In the genomic region with DNA sequence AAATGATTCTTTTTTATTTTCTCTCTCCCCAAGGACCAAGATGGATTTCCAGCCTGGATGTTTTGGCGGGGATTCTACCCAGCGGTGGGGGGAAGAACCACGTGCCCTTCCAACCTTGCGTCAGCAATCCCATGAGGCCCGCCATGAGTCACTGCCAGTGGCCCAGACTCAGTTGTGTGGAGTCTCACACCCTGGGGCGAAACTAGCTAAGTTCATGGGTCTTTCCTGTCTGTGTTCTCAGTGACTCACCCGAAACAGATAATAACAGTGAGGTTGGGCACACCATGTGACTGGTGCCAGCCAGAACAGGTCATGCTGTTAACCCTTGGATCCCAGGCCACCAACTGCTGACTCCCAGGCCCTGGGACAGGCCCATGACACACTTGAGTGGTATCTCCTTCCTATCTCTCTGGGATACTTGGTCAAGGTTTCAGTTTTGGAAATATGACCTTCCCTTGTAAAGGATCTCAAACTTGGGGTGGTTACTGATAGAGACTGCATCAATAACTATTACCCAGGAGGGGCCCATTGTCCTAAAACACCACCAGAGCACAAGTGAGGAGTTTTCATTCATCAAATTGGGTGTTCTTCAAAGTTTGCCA, we compare ENCODE assay signal across 1 cellular context.
TF ChIP-seq lines count a peak whose summit lies in the region.

No MANE protein-coding gene starts in this region.

TF ChIP-seq in GM12878, 131 proteins besides CTCF, POLR2A, EP300 and RAD21 (continued from another document):
- TF ChIP-seq ZNF592 (IDR thresholded peaks at IDR 0.05) (no peak; the same call in 1 of the 2 replicates), CREB1 (IDR thresholded peaks at IDR 0.05; ENCODE audit: low read depth) (peak; percentile 67; the same call in 1 of the 2 replicates), TAF1 (IDR thresholded peaks at IDR 0.05; ENCODE audit: borderline replicate concordance, low read depth, low read length) (no peak), CBFB (IDR thresholded peaks at IDR 0.05; ENCODE audit: low read depth) (no peak), ZBED1 (IDR thresholded peaks at IDR 0.05; ENCODE audit: borderline replicate concordance) (peak; percentile 24; the same call in 1 of the 2 replicates), TCF3 (IDR thresholded peaks at IDR 0.05; ENCODE audit: borderline replicate concordance, insufficient read depth, low read depth, low read length) (0 out of 2 replicates have a peak, but pooled peaks have one; percentile 8), FOXK2 (IDR thresholded peaks at IDR 0.05) (no peak), IKZF1 (conservative IDR thresholded peaks at IDR 0.05) (peak; percentile 94), EED (IDR thresholded peaks at IDR 0.05; ENCODE audit: low read depth) (peak; percentile 58), NFIC (IDR thresholded peaks at IDR 0.05; ENCODE audit: low read depth, low read length) (peak; percentile 74; the same call in 1 of the 2 replicates), TCF12 (IDR thresholded peaks at IDR 0.05; ENCODE audit: low read depth, low read length) (peak; percentile 78), PRDM15 (CRISPR knock-in tag; IDR thresholded peaks at IDR 0.05) (no peak)
- TF ChIP-seq, protein P1, sequence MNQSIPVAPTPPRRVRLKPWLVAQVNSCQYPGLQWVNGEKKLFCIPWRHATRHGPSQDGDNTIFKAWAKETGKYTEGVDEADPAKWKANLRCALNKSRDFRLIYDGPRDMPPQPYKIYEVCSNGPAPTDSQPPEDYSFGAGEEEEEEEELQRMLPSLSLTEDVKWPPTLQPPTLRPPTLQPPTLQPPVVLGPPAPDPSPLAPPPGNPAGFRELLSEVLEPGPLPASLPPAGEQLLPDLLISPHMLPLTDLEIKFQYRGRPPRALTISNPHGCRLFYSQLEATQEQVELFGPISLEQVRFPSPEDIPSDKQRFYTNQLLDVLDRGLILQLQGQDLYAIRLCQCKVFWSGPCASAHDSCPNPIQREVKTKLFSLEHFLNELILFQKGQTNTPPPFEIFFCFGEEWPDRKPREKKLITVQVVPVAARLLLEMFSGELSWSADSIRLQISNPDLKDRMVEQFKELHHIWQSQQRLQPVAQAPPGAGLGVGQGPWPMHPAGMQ (IDR thresholded peaks at IDR 0.05; ENCODE audit: borderline replicate concordance), result no peak
